20 cellular contexts compared by ENCODE assay signal in genomic region chr6:147067184-147067583, GRCh38.
DNase-seq lines count a peak whose midpoint lies in the region; TF ChIP-seq lines count a peak whose summit lies in the region.
"Had no signal": no experiment of that assay in that cellular context is flagged by ENCODE, and none has a peak within 500 bp of the region (broad histone marks: within the 10 kb centered on the region; RNA-seq: fewer than 3 reads in every experiment).

No MANE protein-coding gene starts in this region.

- H3K27me3 Mint-ChIP-seq in progenitor cell of endocrine pancreas, result no peaks in the 10 kb centered on the region
- H3K27me3 Mint-ChIP-seq: CD4-positive, alpha-beta memory T cell; T-cell had no signal

- CTCF ChIA-PET in PC-9 (lab: Charles Lee), result no interaction called here

- H3K27me3 ChIP-seq in liver (ENCODE audit: control insufficient read depth in 4 of 4, insufficient read depth in 4 of 4, low read length in 3 of 4) (no peaks in the 10 kb centered on the region), PC-9 (ENCODE audit: insufficient read depth, low read depth) (no peaks in the 10 kb centered on the region)

- TF ChIP-seq EP300 in Ishikawa (IDR thresholded peaks at IDR 0.05; ENCODE audit: borderline replicate concordance), result no peak

- peak; percentile 11 for DNase-seq in NB4 (ENCODE audit: low read depth)
- peak; percentile 76 for DNase-seq in choroid plexus epithelial cell (ENCODE audit: low read depth)
- DNase-seq in effector CD4-positive, alpha-beta T cell, result no peak
- no peak for DNase-seq in PC-9
- DNase-seq in progenitor cell of endocrine pancreas (ENCODE audit: low spot score, unreplicated experiment), result no peak
- DNase-seq: C1 segment of cervical spinal cord; CD4-positive, alpha-beta memory T cell; COR-L47; H9; NCI-H1092; NCI-H1417 treated with DMSO at 0.1 percent for 48 hours; NCI-H187 treated with DMSO at 0.1 percent for 48 hours; NCI-H524; NCI-H748 treated with DMSO at 0.1 percent for 48 hours; SHP77; T-cell had no signal

- H3K9me3 ChIP-seq in liver (ENCODE audit: control insufficient read depth in 4 of 4, low read length in 3 of 4) (peaks cover 6 to 10% (median 8%) of the 10 kb centered on the region in 4 donors), PC-9 (ENCODE audit: insufficient read depth, low read depth) (0 out of 2 replicates have a peak, but pooled peaks cover 2% of the 10 kb centered on the region)

- H3K79me2 ChIP-seq in PC-9 (ENCODE audit: low read depth), result no peaks in the 10 kb centered on the region

- no peak overlapping the region for H3K4me2 ChIP-seq in PC-9
- H3K4me2 ChIP-seq: GM23338 had no signal

- H3K4me3 Mint-ChIP-seq in progenitor cell of endocrine pancreas (ENCODE audit: low read depth), result no peak overlapping the region
- H3K4me3 Mint-ChIP-seq: CD4-positive, alpha-beta memory T cell; GM23338; H9; T-cell had no signal

- intact Hi-C loops in PC-9 (cut with micrococcal nuclease; ENCODE audit: unreplicated experiment), result no loop called here

- H3K4me1 ChIP-seq in liver (ENCODE audit: control insufficient read depth in 4 of 4, insufficient read depth in 4 of 4, low read length in 3 of 4) (no peaks in the 10 kb centered on the region), PC-9 (replicated peaks; ENCODE audit: insufficient read depth) (peaks cover 22% of the 10 kb centered on the region)

- H3K27ac Mint-ChIP-seq in progenitor cell of endocrine pancreas, result no peak overlapping the region
- H3K27ac Mint-ChIP-seq: CD4-positive, alpha-beta memory T cell; GM23338; H9; T-cell had no signal

- peaks cover 13% of the 10 kb centered on the region; the same call in 1 of the 2 replicates for H3F3A ChIP-seq in PC-9 (ENCODE audit: insufficient read depth, low read depth)

- H3K36me3 ChIP-seq in liver (ENCODE audit: control insufficient read depth in 4 of 4, insufficient read depth in 3 of 4, low read depth in 1 of 4, low read length in 3 of 4) (no peaks in the 10 kb centered on the region), PC-9 (ENCODE audit: low read depth) (no peaks in the 10 kb centered on the region)

- H3K9me2 ChIP-seq in PC-9 (ENCODE audit: insufficient read depth), result no peaks in the 10 kb centered on the region

- peaks cover 11% of the 10 kb centered on the region for H3K9me3 Mint-ChIP-seq in progenitor cell of endocrine pancreas (ENCODE audit: low read depth)

- 50% methylated on average over 5 of the region's 5 CpGs for WGBS in liver

- no peaks in the 10 kb centered on the region for H4K20me1 ChIP-seq in PC-9 (ENCODE audit: insufficient read depth)

- no peak overlapping the region for H3K4me3 ChIP-seq in NB4 (ENCODE audit: low read depth, low read length)
- H3K4me3 ChIP-seq in choroid plexus epithelial cell (ENCODE audit: low read depth, low read length), result no peak overlapping the region
- H3K4me3 ChIP-seq in liver (ENCODE audit: low read depth in 1 of 3, low read length in 3 of 3), result no peak overlapping the region
- no peak overlapping the region for H3K4me3 ChIP-seq in PC-9
- H3K4me3 ChIP-seq: GM23338 had no signal

- TF ChIP-seq CTCF in NB4 (IDR thresholded peaks at IDR 0.05; ENCODE audit: low read depth, low read length) (no peak), choroid plexus epithelial cell (conservative IDR thresholded peaks at IDR 0.05; ENCODE audit: low read depth, low read length) (no peak), liver (IDR thresholded peaks at IDR 0.05; ENCODE audit: low read depth, low read length, missing input control) (no peak), PC-9 (conservative IDR thresholded peaks at IDR 0.05) (no peak), progenitor cell of endocrine pancreas (IDR thresholded peaks at IDR 0.05; ENCODE audit: unreplicated experiment) (no peak)

- no TSS peak for BruUV-seq in PC-9 (replicated peaks; lab: Mats Ljungman, UMichigan)

- H3K4me1 Mint-ChIP-seq in progenitor cell of endocrine pancreas (ENCODE audit: low read depth), result peaks cover 2% of the 10 kb centered on the region
- H3K4me1 Mint-ChIP-seq: GM23338, H9 had no signal

- no peak overlapping the region for H2AFZ ChIP-seq in PC-9
- H2AFZ ChIP-seq: GM23338 had no signal

- no peak for TF ChIP-seq POLR2A in NB4 (IDR thresholded peaks at IDR 0.05; ENCODE audit: extremely low read depth, insufficient read length)

- no peak for TF ChIP-seq RAD21 in Ishikawa (IDR thresholded peaks at IDR 0.05; ENCODE audit: low read depth)
- peak in 1 of 2 donors; percentile 13 for TF ChIP-seq RAD21 in liver (IDR thresholded peaks at IDR 0.05)

- H3K27ac ChIP-seq in liver (ENCODE audit: low read depth in 1 of 2, low read length in 2 of 2), result no peak overlapping the region
- no peak overlapping the region for H3K27ac ChIP-seq in PC-9
- H3K27ac ChIP-seq: RWPE1 had no signal

- no peak overlapping the region for H3K9ac ChIP-seq in liver (ENCODE audit: low read depth in 1 of 2, low read length in 2 of 2)

- peaks cover 1% of the 10 kb centered on the region for H3K36me3 Mint-ChIP-seq in progenitor cell of endocrine pancreas (ENCODE audit: insufficient read depth)
- H3K36me3 Mint-ChIP-seq: CD4-positive, alpha-beta memory T cell had no signal

- POLR2A ChIA-PET in PC-9 (lab: Charles Lee; ENCODE audit: unreplicated experiment), result no interaction called here

TF ChIP-seq in Ishikawa, 13 proteins besides CTCF, POLR2A, EP300 and RAD21:
- no peak for TF ChIP-seq REST (IDR thresholded peaks at IDR 0.05; ENCODE audit: low read depth)
- 0 out of 2 replicates have a peak, but pooled peaks have one; percentile 21 for TF ChIP-seq CEBPB (IDR thresholded peaks at IDR 0.05)
- TF ChIP-seq FOXM1 (IDR thresholded peaks at IDR 0.05; ENCODE audit: borderline replicate concordance, low read depth), result no peak

TF ChIP-seq in liver, 16 proteins besides CTCF, POLR2A, EP300 and RAD21:
- TF ChIP-seq ZBTB33 (IDR thresholded peaks at IDR 0.05) (no peak), FOXA2 (IDR thresholded peaks at IDR 0.05) (no peak), SP1 (IDR thresholded peaks at IDR 0.05) (no peak), NR2F2 (IDR thresholded peaks at IDR 0.05) (no peak), FOXA1 (IDR thresholded peaks at IDR 0.05) (no peak), TAF1 (conservative IDR thresholded peaks at IDR 0.05) (no peak), YY1 (IDR thresholded peaks at IDR 0.05) (peak; percentile 41), GABPA (IDR thresholded peaks at IDR 0.05 in 1 of 2, conservative IDR thresholded peaks at IDR 0.05 in 1 of 2) (no peak), RXRA (IDR thresholded peaks at IDR 0.05) (peak; percentile 28 to 56), HNF4G (IDR thresholded peaks at IDR 0.05) (no peak), ATF3 (IDR thresholded peaks at IDR 0.05) (no peak), HNF4A (conservative IDR thresholded peaks at IDR 0.05) (peak; percentile 13 to 39)

Comparison
In these comparisons a context has a peak if more than half of its experiments do, and no peak if none do; other contexts are left out.
1. DNase-seq: peak in NB4 (single experiment) and choroid plexus epithelial cell (single experiment); none in effector CD4-positive, alpha-beta T cell (single experiment), PC-9 (0 of 2) and progenitor cell of endocrine pancreas (single experiment).